In the genomic region with DNA sequence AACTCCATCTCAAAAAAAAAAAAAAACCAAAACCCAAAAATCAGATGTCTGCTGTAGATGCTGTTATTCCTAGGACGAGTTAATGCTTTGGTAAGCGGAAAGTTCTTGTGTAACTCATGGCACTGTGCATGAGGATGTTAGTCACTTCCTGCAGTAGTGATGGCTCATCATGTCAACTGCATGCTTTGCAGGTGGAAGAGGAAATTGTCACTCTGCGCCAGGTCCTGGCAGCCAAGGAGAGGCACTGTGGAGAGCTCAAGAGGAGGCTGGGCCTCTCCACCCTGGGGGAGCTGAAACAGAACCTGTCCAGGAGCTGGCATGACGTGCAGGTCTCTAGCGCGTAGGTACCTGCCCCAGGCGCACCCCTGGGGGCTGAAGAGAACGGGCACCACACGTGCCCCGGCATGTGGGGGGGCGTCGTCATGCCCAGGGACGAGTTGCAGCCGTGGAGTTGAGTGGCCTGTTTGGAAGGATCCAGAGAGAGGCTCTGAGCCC, we compare ENCODE assay signal across 8 cellular contexts. TPM values are rescaled to one million over a fixed set of nuclear protein-coding genes. Genes with fewer than 3 reads are reported as not detected.
DNase-seq lines count a peak whose midpoint lies in the region; ATAC-seq lines count a peak whose summit lies in the region.

No MANE protein-coding gene starts in this region.

- no peaks in the 10 kb centered on the region for H3K9me3 Mint-ChIP-seq in activated T-cell treated with anti-CD3 and anti-CD28 coated beads, Interleukin-2, amount 50 U/mL, for 4 hours
- no peaks in the 10 kb centered on the region for H3K9me3 Mint-ChIP-seq in stimulated activated effector memory CD8-positive, alpha-beta T cell treated with anti-CD3 and anti-CD28 coated beads, Interleukin-12 subunit alpha, Interleukin-12 subunit beta, amount 100 ng/mL, for 72 hours

- peaks cover 28% of the 10 kb centered on the region for H3K36me3 Mint-ChIP-seq in activated T-cell treated with anti-CD3 and anti-CD28 coated beads, Interleukin-2, amount 50 U/mL, for 4 hours (ENCODE audit: insufficient read depth)
- peaks cover 97% of the 10 kb centered on the region for H3K36me3 Mint-ChIP-seq in stimulated activated effector memory CD8-positive, alpha-beta T cell treated with anti-CD3 and anti-CD28 coated beads, Interleukin-12 subunit alpha, Interleukin-12 subunit beta, amount 100 ng/mL, for 72 hours

- intact Hi-C loops in Right ventricle myocardium superior (cut with DNase I): no loop called here

- peak; percentile 66 for DNase-seq in LHCN-M2 (ENCODE audit: low read depth)
- DNase-seq in activated T-cell treated with anti-CD3 and anti-CD28 coated beads, Interleukin-2, amount 50 U/mL, for 4 hours: no peak
- DNase-seq in Right ventricle myocardium superior: peak; percentile 70
- DNase-seq in stimulated activated effector memory CD8-positive, alpha-beta T cell treated with anti-CD3 and anti-CD28 coated beads, Interleukin-12 subunit alpha, Interleukin-12 subunit beta, amount 100 ng/mL, for 72 hours (ENCODE audit: low spot score in 2 of 2): no peak
- no peak for DNase-seq in DMS 273 (lab: John Stamatoyannopoulos, UW; ENCODE audit: unreplicated experiment)
- DNase-seq in NCI-H1092 treated with DMSO at 0.1 percent for 48 hours (lab: John Stamatoyannopoulos, UW): no peak
- no peak for DNase-seq in dedifferentiated amniotic fluid mesenchymal stem cell (ENCODE audit: extremely low spot score)

- peak overlapping the region; percentile 89 for H3K27ac Mint-ChIP-seq in stimulated activated effector memory CD8-positive, alpha-beta T cell treated with anti-CD3 and anti-CD28 coated beads, Interleukin-12 subunit alpha, Interleukin-12 subunit beta, amount 100 ng/mL, for 72 hours

- H3K4me3 Mint-ChIP-seq in activated T-cell treated with anti-CD3 and anti-CD28 coated beads, Interleukin-2, amount 50 U/mL, for 4 hours: peak overlapping the region; percentile 45
- peak overlapping the region; percentile 50 for H3K4me3 Mint-ChIP-seq in stimulated activated effector memory CD8-positive, alpha-beta T cell treated with anti-CD3 and anti-CD28 coated beads, Interleukin-12 subunit alpha, Interleukin-12 subunit beta, amount 100 ng/mL, for 72 hours

- no peaks in the 10 kb centered on the region for H3K27me3 Mint-ChIP-seq in activated T-cell treated with anti-CD3 and anti-CD28 coated beads, Interleukin-2, amount 50 U/mL, for 4 hours (ENCODE audit: low read depth)

- peaks cover 11% of the 10 kb centered on the region for H3K4me1 Mint-ChIP-seq in activated T-cell treated with anti-CD3 and anti-CD28 coated beads, Interleukin-2, amount 50 U/mL, for 4 hours (ENCODE audit: low read depth)
- peaks cover 16% of the 10 kb centered on the region for H3K4me1 Mint-ChIP-seq in stimulated activated effector memory CD8-positive, alpha-beta T cell treated with anti-CD3 and anti-CD28 coated beads, Interleukin-12 subunit alpha, Interleukin-12 subunit beta, amount 100 ng/mL, for 72 hours

- ATAC-seq in activated T-cell treated with anti-CD3 and anti-CD28 coated beads, Interleukin-2, amount 50 U/mL, for 4 hours: peak; percentile 97 to 99
- peak; percentile 69 for ATAC-seq in Right ventricle myocardium superior (ENCODE audit: poor library complexity)
- peak; percentile 98 for ATAC-seq in stimulated activated effector memory CD8-positive, alpha-beta T cell treated with anti-CD3 and anti-CD28 coated beads, Interleukin-12 subunit alpha, Interleukin-12 subunit beta, amount 100 ng/mL, for 72 hours
- ATAC-seq in GM18861 (IDR thresholded peaks at IDR 0.05; ENCODE audit: unreplicated experiment): no peak

RNA-seq across cellular contexts. Expression of a gene that starts 8.5 kb away (rescaled TPM):
- total RNA-seq in LHCN-M2 (2014; rRNA removed) (118 and 119 TPM in 2 replicates), Right ventricle myocardium superior (69.0 TPM)
- 118 TPM for polyA plus RNA-seq in LHCN-M2 (2012)
- total RNA-seq in activated T-cell treated with anti-CD3 and anti-CD28 coated beads, Interleukin-2, amount 50 U/mL, for 4 hours: 10 to 100 TPM; 87.4 to 95.0 (median 89.3) TPM

RNA-seq across cellular contexts. Expression of a gene that starts 12.2 kb away (rescaled TPM):
- total RNA-seq in LHCN-M2 (2014; rRNA removed) (not detected in 2 replicates), Right ventricle myocardium superior (not detected)
- not detected for polyA plus RNA-seq in LHCN-M2 (2012)
- total RNA-seq in activated T-cell treated with anti-CD3 and anti-CD28 coated beads, Interleukin-2, amount 50 U/mL, for 4 hours: not detected

RNA-seq across cellular contexts. Expression of a gene that starts 21.4 kb away (rescaled TPM):
- total RNA-seq in LHCN-M2 (2014; rRNA removed) (63.2 and 64.1 TPM in 2 replicates), Right ventricle myocardium superior (42.3 TPM)
- polyA plus RNA-seq in LHCN-M2 (2012): 39.2 TPM
- total RNA-seq in activated T-cell treated with anti-CD3 and anti-CD28 coated beads, Interleukin-2, amount 50 U/mL, for 4 hours: 10 to 100 TPM; 37.2 to 38.5 (median 37.8) TPM

RNA-seq across cellular contexts. Expression of a gene that starts 42.5 kb away (rescaled TPM):
- total RNA-seq in LHCN-M2 (2014; rRNA removed) (7.6 and 9.1 TPM in 2 replicates), Right ventricle myocardium superior (13.5 TPM)
- 5.6 TPM for polyA plus RNA-seq in LHCN-M2 (2012)
- 1 to 10 TPM in 2 of 3 donors, under 1 TPM in 1; 0.89 to 3.8 (median 2.2) TPM for total RNA-seq in activated T-cell treated with anti-CD3 and anti-CD28 coated beads, Interleukin-2, amount 50 U/mL, for 4 hours

Comparison
In these comparisons a context has a peak if more than half of its experiments do, and no peak if none do; other contexts are left out.
1. DNase-seq: peak in LHCN-M2 (single experiment) and Right ventricle myocardium superior (single experiment); none in activated T-cell treated with anti-CD3 and anti-CD28 coated beads, Interleukin-2, amount 50 U/mL, for 4 hours (single experiment), stimulated activated effector memory CD8-positive, alpha-beta T cell treated with anti-CD3 and anti-CD28 coated beads, Interleukin-12 subunit alpha, Interleukin-12 subunit beta, amount 100 ng/mL, for 72 hours (0 of 2), DMS 273 (single experiment), NCI-H1092 treated with DMSO at 0.1 percent for 48 hours (single experiment) and dedifferentiated amniotic fluid mesenchymal stem cell (single experiment).